In the genomic region with DNA sequence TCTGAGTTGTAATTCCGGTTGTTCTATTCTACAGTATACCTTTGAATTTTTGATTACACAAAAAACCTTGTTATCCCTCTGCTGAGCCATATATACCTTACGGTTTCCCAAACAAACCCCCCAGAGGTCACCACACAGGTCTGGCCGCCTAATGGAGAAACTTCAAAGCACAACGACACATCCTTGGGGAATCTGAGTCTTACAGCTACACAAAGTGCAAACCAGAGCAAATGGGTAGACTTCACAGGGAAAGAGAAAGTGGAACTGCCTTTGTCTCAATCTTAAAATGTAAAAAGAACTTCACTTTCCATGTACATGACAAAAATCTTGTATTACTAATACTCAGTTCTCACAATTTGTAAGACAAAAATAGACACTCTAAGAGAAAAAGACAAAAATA, we compare ENCODE assay signal across 9 cellular contexts. TPM values are rescaled to one million over a fixed set of nuclear protein-coding genes. Genes with fewer than 3 reads are reported as not detected.
DNase-seq lines count a peak whose midpoint lies in the region; ATAC-seq and TF ChIP-seq lines count a peak whose summit lies in the region.
"Had no signal": no experiment of that assay in that cellular context is flagged by ENCODE, and none has a peak within 500 bp of the region (broad histone marks: within the 10 kb centered on the region; RNA-seq: fewer than 3 reads in every experiment).

No MANE protein-coding gene starts in this region.

- ATAC-seq in Right ventricle myocardium superior (ENCODE audit: poor library complexity) (no peak), GM21825 (IDR thresholded peaks at IDR 0.05; ENCODE audit: unreplicated experiment) (no peak), body of pancreas (no peak)

- H3K79me1 ChIP-seq in mesendoderm (ENCODE audit: low read length): peaks cover 14% of the 10 kb centered on the region

- H3K9me3 ChIP-seq in left ventricle myocardium inferior (replicated peaks) (no peaks in the 10 kb centered on the region), vagina (no peaks in the 10 kb centered on the region), body of pancreas (no peaks in the 10 kb centered on the region)

- no CpG with 5 or more reads among the region's 4 CpGs for WGBS in mesendoderm (ENCODE audit: extremely low coverage, insufficient coverage, low lambda C conversion rate)
- WGBS in body of pancreas, 2 donors: 62 to 68% methylated on average over 4 of the region's 4 CpGs

- no peaks in the 10 kb centered on the region for H3K27me3 ChIP-seq in left ventricle myocardium inferior (ENCODE audit: low read depth)
- no peaks in the 10 kb centered on the region for H3K27me3 ChIP-seq in mesendoderm (ENCODE audit: insufficient read depth, low read length, poor library complexity)
- no peaks in the 10 kb centered on the region for H3K27me3 ChIP-seq in vagina
- no peaks in the 10 kb centered on the region for H3K27me3 ChIP-seq in body of pancreas

- TF ChIP-seq POLR2A in vagina (IDR thresholded peaks at IDR 0.05): no peak
- TF ChIP-seq POLR2A in body of pancreas (IDR thresholded peaks at IDR 0.05): no peak

- H3K27ac ChIP-seq in left ventricle myocardium inferior (replicated peaks) (peak overlapping the region; percentile 93), mesendoderm (ENCODE audit: low read depth, low read length) (no peak overlapping the region), vagina (peak overlapping the region; percentile 98), body of pancreas (peak overlapping the region in 1 of 4 donors; percentile 30)

- no peak overlapping the region for H3K4ac ChIP-seq in mesendoderm (ENCODE audit: low read depth, low read length)

- H3K4me3 ChIP-seq in left ventricle myocardium inferior (peak overlapping the region; percentile 76), mesendoderm (ENCODE audit: low read length) (no peak overlapping the region), vagina (peak overlapping the region; percentile 62 to 94), body of pancreas (no peak overlapping the region)

- H2AK5ac ChIP-seq in mesendoderm (ENCODE audit: low read length): no peak overlapping the region

- H3K56ac ChIP-seq in mesendoderm (ENCODE audit: low read length): no peak overlapping the region

- no peak for TF ChIP-seq CTCF in left ventricle myocardium inferior (IDR thresholded peaks at IDR 0.05; ENCODE audit: borderline replicate concordance)
- no peak for TF ChIP-seq CTCF in vagina (IDR thresholded peaks at IDR 0.05)
- no peak for TF ChIP-seq CTCF in body of pancreas (IDR thresholded peaks at IDR 0.05)

- no peak overlapping the region for H3K23ac ChIP-seq in mesendoderm (ENCODE audit: low read length)

- H2BK15ac ChIP-seq in mesendoderm (replicated peaks; ENCODE audit: low read depth): no peak overlapping the region

- H3K79me2 ChIP-seq in mesendoderm (ENCODE audit: control insufficient read depth, insufficient read depth, low read length): peaks cover 15% of the 10 kb centered on the region

- no peak overlapping the region for H3K18ac ChIP-seq in mesendoderm (ENCODE audit: low read length)

- no peak overlapping the region for H2BK120ac ChIP-seq in mesendoderm (ENCODE audit: low read depth, low read length)

- no peak overlapping the region for H3K9ac ChIP-seq in mesendoderm (ENCODE audit: low read length)

- no peak overlapping the region for H3K4me2 ChIP-seq in mesendoderm (ENCODE audit: low read length)

- H2BK5ac ChIP-seq in mesendoderm (ENCODE audit: low read length): no peak overlapping the region

- DNase-seq in left ventricle myocardium inferior (no peak), Right ventricle myocardium superior (no peak), astrocyte of the hippocampus (ENCODE audit: low read depth, low spot score) (peak; percentile 39), mesendoderm (peak; percentile 30), vagina (ENCODE audit: extremely low spot score in 2 of 2) (no peak), T1000 (lab: John Stamatoyannopoulos, UW) (no peak), body of pancreas (no peak)
- DNase-seq: activated gamma-delta T cell had no signal

- H3K36me3 ChIP-seq in left ventricle myocardium inferior (no peaks in the 10 kb centered on the region), mesendoderm (ENCODE audit: control insufficient read depth, insufficient read depth, low read length) (no peaks in the 10 kb centered on the region), vagina (no peaks in the 10 kb centered on the region), body of pancreas (replicated peaks in 1 of 2; ENCODE audit: insufficient read depth in 1 of 2, low read depth in 2 of 2) (no peaks in the 10 kb centered on the region)

- intact Hi-C loops in left ventricle myocardium inferior (cut with micrococcal nuclease) (no loop called here), Right ventricle myocardium superior (cut with DNase I) (loop anchor here (5.0 kb wide), 1 partner anchor 54 kb away; no protein-coding TSS in a partner anchor), vagina (cut with DNase I) (loop anchor here (5.0 kb wide), 1 partner anchor 54 kb away; no protein-coding TSS in a partner anchor), body of pancreas (cut with DNase I) (no loop called here)

- H3K4me1 ChIP-seq in left ventricle myocardium inferior (peaks cover 79% of the 10 kb centered on the region), mesendoderm (ENCODE audit: control insufficient read depth, low read depth, low read length) (no peaks in the 10 kb centered on the region), vagina (peaks cover 78% of the 10 kb centered on the region), body of pancreas (peaks cover 60% of the 10 kb centered on the region)

- H4K8ac ChIP-seq in mesendoderm (ENCODE audit: low read depth, low read length): no peak overlapping the region

- H4K5ac ChIP-seq in mesendoderm (ENCODE audit: low read length): no peak overlapping the region

RNA-seq across cellular contexts. Expression of a gene that starts 2.7 kb away (rescaled TPM):
- total RNA-seq in left ventricle myocardium inferior: 74.5 TPM
- 78.9 TPM for total RNA-seq in Right ventricle myocardium superior
- polyA plus RNA-seq in mesendoderm (2013, experiment 1 of 2): 10.0 TPM
- 10.3 TPM for polyA plus RNA-seq in mesendoderm (2013, experiment 2 of 2)
- total RNA-seq in vagina: 93.3 TPM
- total RNA-seq in body of pancreas: 10 to 100 TPM; 35.5 to 46.8 TPM

RNA-seq across cellular contexts. Expression of a gene that starts 11.3 kb away (rescaled TPM):
- total RNA-seq in left ventricle myocardium inferior: 131 TPM
- 118 TPM for total RNA-seq in Right ventricle myocardium superior
- 36.8 TPM for polyA plus RNA-seq in mesendoderm (2013, experiment 1 of 2)
- polyA plus RNA-seq in mesendoderm (2013, experiment 2 of 2): 35.1 TPM
- 44.9 TPM for total RNA-seq in vagina
- 10 to 100 TPM; 18.5 to 22.8 TPM for total RNA-seq in body of pancreas

Comparison
In these comparisons a context has a peak if more than half of its experiments do, and no peak if none do; other contexts are left out.
1. intact Hi-C loops: an anchor here in Right ventricle myocardium superior (5.0 kb wide) and vagina (5.0 kb wide); none called in left ventricle myocardium inferior and body of pancreas.
2. DNase-seq: peak in astrocyte of the hippocampus (single experiment) and mesendoderm (single experiment); none in left ventricle myocardium inferior (single experiment), Right ventricle myocardium superior (single experiment), vagina (0 of 2), T1000 (single experiment) and body of pancreas (0 of 4).
3. H3K4me3 ChIP-seq: peak in left ventricle myocardium inferior (single experiment) and vagina (2 of 2); none in mesendoderm (single experiment) and body of pancreas (0 of 2).